21 cellular contexts compared by ENCODE assay signal in the genomic region with DNA sequence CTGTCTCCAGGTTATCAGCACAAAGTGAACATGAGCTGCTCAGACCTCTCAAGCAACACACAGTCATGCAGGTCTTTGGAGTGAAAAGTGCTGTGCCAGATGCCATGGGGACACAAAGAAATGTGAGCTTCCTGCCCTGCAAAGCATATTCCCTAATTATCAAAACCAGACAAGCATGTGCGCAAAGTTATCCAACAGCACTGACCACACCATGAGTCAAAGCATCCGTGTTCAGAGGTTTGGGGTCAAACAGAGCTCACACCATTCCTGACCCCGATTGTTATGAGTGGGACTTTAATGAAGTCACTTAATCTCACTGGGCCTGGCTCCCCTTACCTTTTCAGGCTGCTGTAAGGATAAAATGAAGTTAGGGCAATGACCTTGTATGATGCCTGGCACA.
DNase-seq lines count a peak whose midpoint lies in the region; TF ChIP-seq lines count a peak whose summit lies in the region.
"Had no signal": no experiment of that assay in that cellular context is flagged by ENCODE, and none has a peak within 500 bp of the region (broad histone marks: within the 10 kb centered on the region; RNA-seq: fewer than 3 reads in every experiment).

No MANE protein-coding gene starts in this region.

- TF ChIP-seq CTCF in RWPE1 (conservative IDR thresholded peaks at IDR 0.05; ENCODE audit: low read depth), result no peak
- TF ChIP-seq CTCF in dorsolateral prefrontal cortex (IDR thresholded peaks at IDR 0.05 in 54 of 56, conservative IDR thresholded peaks at IDR 0.05 in 2 of 56; ENCODE audit: low read depth in 1 of 56, partially characterized antibody in 56 of 56), result no peak

- CTCF ChIA-PET in RWPE1 (lab: Yijun Ruan, JAX), result interaction anchor here (1.0 kb wide), 1 partner anchor 175 kb away, joined by 4 read pairs; no protein-coding TSS in a partner anchor

- DNase-seq in EL (peak; percentile 80), RWPE1 (ENCODE audit: low spot score) (no peak), fibroblast of gingiva (ENCODE audit: low read depth) (peak; percentile 75), renal cortical epithelial cell (ENCODE audit: low read depth) (peak; percentile 32), foreskin melanocyte (no peak), OCI-M2 (lab: John Stamatoyannopoulos, UW; ENCODE audit: unreplicated experiment) (no peak), dorsolateral prefrontal cortex (no peak)
- no peak for DNase-seq in stimulated activated CD8-positive, alpha-beta memory T cell treated with anti-CD3 and anti-CD28 coated beads, Interleukin-4, amount 100 ng/mL, for 48 hours
- DNase-seq: activated CD4-positive, CD25-positive, alpha-beta regulatory T cell; activated CD8-positive, alpha-beta memory T cell treated with anti-CD3 and anti-CD28 coated beads, Interleukin-2, amount 50 U/mL, for 48 hours; IMR-90; NCI-H1105 treated with DMSO at 0.1 percent for 48 hours; NCI-H446; OCI-M1; pancreas; stimulated activated CD4-positive, alpha-beta T cell treated with anti-CD3 and anti-CD28 coated beads, Interleukin-15, amount 100 ng/mL, for 24 hours had no signal

- peak overlapping the region; percentile 91 for H3K27ac ChIP-seq in RWPE1
- no peak overlapping the region for H3K27ac ChIP-seq in dorsolateral prefrontal cortex
- H3K27ac ChIP-seq: BLaER1 treated with 17β-estradiol and CSF1 and Interleukin-3, amounts not matched to agents 10 nM and 100 nM had no signal

- POLR2A ChIA-PET in RWPE1 (lab: Yijun Ruan, JAX; ENCODE audit: low non-redundant PET), result no interaction called here

- intact Hi-C loops in dorsolateral prefrontal cortex (cut with DNase I), result no loop called here

- no peaks in the 10 kb centered on the region for H3K27me3 ChIP-seq in dorsolateral prefrontal cortex
- H3K27me3 ChIP-seq: BLaER1 treated with 17β-estradiol and CSF1 and Interleukin-3, amounts not matched to agents 10 nM and 100 nM; esophagus muscularis mucosa; pancreas had no signal

- H3K4me3 ChIP-seq in dorsolateral prefrontal cortex, result no peak overlapping the region
- H3K4me3 ChIP-seq: BLaER1 treated with 17β-estradiol and CSF1 and Interleukin-3, amounts not matched to agents 10 nM and 100 nM; coronary artery; esophagus muscularis mucosa; GM12878; pancreas; thoracic aorta had no signal

Comparison
In these comparisons a context has a peak if more than half of its experiments do, and no peak if none do; other contexts are left out.
1. DNase-seq: peak in EL (single experiment), fibroblast of gingiva (single experiment) and renal cortical epithelial cell (single experiment); none in RWPE1 (single experiment), foreskin melanocyte (single experiment), OCI-M2 (single experiment), dorsolateral prefrontal cortex (0 of 10) and stimulated activated CD8-positive, alpha-beta memory T cell treated with anti-CD3 and anti-CD28 coated beads, Interleukin-4, amount 100 ng/mL, for 48 hours (single experiment).